In the genomic region with DNA sequence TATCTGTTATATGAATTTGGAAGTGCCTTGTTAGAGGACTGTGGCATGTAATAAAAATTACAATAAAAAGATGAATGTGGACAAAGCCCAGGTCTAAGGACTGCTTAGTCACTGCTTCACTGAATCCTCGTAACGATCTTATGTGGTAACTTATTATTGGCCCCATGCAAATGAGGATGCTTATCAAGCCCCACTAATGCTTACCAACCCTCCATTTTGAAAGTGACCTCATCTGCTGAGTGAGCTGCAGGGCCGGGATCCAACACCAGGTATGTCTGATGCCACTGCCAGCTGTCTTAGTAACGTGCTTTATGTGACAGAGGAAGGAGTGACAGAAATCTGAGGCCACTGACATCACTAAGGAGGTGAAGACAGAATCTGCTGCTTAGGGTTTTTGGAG, we compare ENCODE assay signal across 1 cellular context.
TF ChIP-seq lines count a peak whose summit lies in the region.

No MANE protein-coding gene starts in this region.

TF ChIP-seq in H1, 55 proteins besides CTCF, POLR2A, EP300 and RAD21:
- TF ChIP-seq YY1 (IDR thresholded peaks at IDR 0.05; ENCODE audit: low read depth, low read length) (peak; percentile 83), CTBP2 (IDR thresholded peaks at IDR 0.05; ENCODE audit: borderline replicate concordance, insufficient read depth, insufficient read length, low read length) (no peak), JUND (IDR thresholded peaks at IDR 0.05; ENCODE audit: low read length) (peak; percentile 74; the same call in 1 of the 2 replicates), SIN3A (conservative IDR thresholded peaks at IDR 0.05 in 1 of 2, IDR thresholded peaks at IDR 0.05 in 1 of 2; ENCODE audit: low read depth in 1 of 2, low read length in 2 of 2) (peak in 1 of 2 experiments; percentile 70; a peak in 1 of 4 replicates), HDAC6 (IDR thresholded peaks at IDR 0.05; ENCODE audit: low read depth, low read length) (no peak)
